In genomic region chr19:19320362-19321142, GRCh38 we compare ENCODE assay signal across 1 cellular context.
TF ChIP-seq lines count a peak whose summit lies in the region.

Gene MAU2 (plus strand): TSS chr19:19320829. CDS start chr19:19320860, 31 bp downstream.
Gene SUGP1 (minus strand): TSS chr19:19320509. CDS start chr19:19320496, 13 bp downstream.

TF ChIP-seq in H1, 55 proteins besides CTCF, POLR2A, EP300 and RAD21:
- TF ChIP-seq SP1 (IDR thresholded peaks at IDR 0.05; ENCODE audit: low read depth, low read length): peak; percentile 22; the same call in 1 of the 2 replicates
- no peak for TF ChIP-seq USF2 (IDR thresholded peaks at IDR 0.05; ENCODE audit: low read length)
- peak; percentile 89 for TF ChIP-seq POLR2AphosphoS5 (IDR thresholded peaks at IDR 0.05; ENCODE audit: low read depth, low read length)
- TF ChIP-seq TAF1 (IDR thresholded peaks at IDR 0.05; ENCODE audit: low read depth, low read length): peak; percentile 94
- no peak for TF ChIP-seq RNF2 (IDR thresholded peaks at IDR 0.05; ENCODE audit: borderline replicate concordance, low read depth, low read length, missing control alignments, poor library complexity, severe bottlenecking)
- TF ChIP-seq KDM4A (IDR thresholded peaks at IDR 0.05; ENCODE audit: low read depth, low read length, severe bottlenecking): peak; percentile 99
- peak; percentile 95 for TF ChIP-seq BRCA1 (IDR thresholded peaks at IDR 0.05; ENCODE audit: low read depth, low read length)
- TF ChIP-seq CBX8 (IDR thresholded peaks at IDR 0.05; ENCODE audit: borderline replicate concordance, low read depth, low read length): no peak
- no peak for TF ChIP-seq CEBPB (IDR thresholded peaks at IDR 0.05; ENCODE audit: low read depth, low read length)
- no peak for TF ChIP-seq GABPA (IDR thresholded peaks at IDR 0.05; ENCODE audit: borderline replicate concordance, insufficient read depth, low read length)
- TF ChIP-seq YY1 (IDR thresholded peaks at IDR 0.05; ENCODE audit: low read depth, low read length): peak; percentile 96
- no peak for TF ChIP-seq CHD1 (IDR thresholded peaks at IDR 0.05; ENCODE audit: low read depth, low read length)
- TF ChIP-seq NRF1 (IDR thresholded peaks at IDR 0.05; ENCODE audit: low read depth, low read length): no peak
- TF ChIP-seq MAX (IDR thresholded peaks at IDR 0.05): peak; percentile 64
- TF ChIP-seq FOSL1 (IDR thresholded peaks at IDR 0.05; ENCODE audit: insufficient read depth, low read depth, low read length): 0 out of 2 replicates have a peak, but pooled peaks have one; percentile 24
- TF ChIP-seq SP2 (IDR thresholded peaks at IDR 0.05; ENCODE audit: low read length): no peak
- peak; percentile 80 for TF ChIP-seq SIX5 (IDR thresholded peaks at IDR 0.05; ENCODE audit: low read depth, low read length)
- peak; percentile 81 for TF ChIP-seq TAF7 (optimal IDR thresholded peaks at IDR 0.05; ENCODE audit: borderline replicate concordance, low read depth, low read length)
- peak; percentile 94 for TF ChIP-seq PHF8 (conservative IDR thresholded peaks at IDR 0.05; ENCODE audit: low read depth, low read length)
- no peak for TF ChIP-seq RFX5 (IDR thresholded peaks at IDR 0.05; ENCODE audit: borderline replicate concordance, low read depth, low read length)
- TF ChIP-seq SIN3A (conservative IDR thresholded peaks at IDR 0.05 in 1 of 2, IDR thresholded peaks at IDR 0.05 in 1 of 2; ENCODE audit: low read depth in 1 of 2, low read length in 2 of 2): peak in 1 of 2 experiments; percentile 55; a peak in 1 of 4 replicates
- TF ChIP-seq SP4 (IDR thresholded peaks at IDR 0.05; ENCODE audit: low read length): peak; percentile 45; the same call in 1 of the 2 replicates
- peak; percentile 97 for TF ChIP-seq TBP (IDR thresholded peaks at IDR 0.05; ENCODE audit: low read depth, low read length)
- no peak for TF ChIP-seq POU5F1 (IDR thresholded peaks at IDR 0.05; ENCODE audit: low read depth, low read length)
- TF ChIP-seq RBBP5 (IDR thresholded peaks at IDR 0.05; ENCODE audit: borderline replicate concordance, low read depth, low read length): peak; percentile 34; the same call in 1 of the 2 replicates
- no peak for TF ChIP-seq ZNF274 (IDR thresholded peaks at IDR 0.05; ENCODE audit: borderline replicate concordance, extremely low read depth, low read length)
- no peak for TF ChIP-seq E2F6 (IDR thresholded peaks at IDR 0.05)
- TF ChIP-seq KDM5A (IDR thresholded peaks at IDR 0.05; ENCODE audit: low read length): peak; percentile 83
- no peak for TF ChIP-seq KDM1A (IDR thresholded peaks at IDR 0.05; ENCODE audit: borderline replicate concordance, low read length)
- TF ChIP-seq SAP30 (IDR thresholded peaks at IDR 0.05; ENCODE audit: insufficient read depth, insufficient replicate concordance, low read length): no peak
- no peak for TF ChIP-seq JUN (IDR thresholded peaks at IDR 0.05; ENCODE audit: low read depth, low read length)
- TF ChIP-seq HDAC2 (IDR thresholded peaks at IDR 0.05; ENCODE audit: borderline replicate concordance in 1 of 2, low read depth in 2 of 2, low read length in 2 of 2): no peak; a peak in 1 of 4 replicates
- TF ChIP-seq ATF2 (IDR thresholded peaks at IDR 0.05; ENCODE audit: low read length): peak; percentile 75
- no peak for TF ChIP-seq TCF12 (IDR thresholded peaks at IDR 0.05; ENCODE audit: low read depth, low read length)
- TF ChIP-seq CHD2 (IDR thresholded peaks at IDR 0.05; ENCODE audit: low read length): peak; percentile 99
- no peak for TF ChIP-seq GTF2F1 (IDR thresholded peaks at IDR 0.05; ENCODE audit: borderline replicate concordance, low read depth, low read length)
- TF ChIP-seq NANOG (IDR thresholded peaks at IDR 0.05; ENCODE audit: insufficient read depth, low read depth, low read length, poor library complexity, severe bottlenecking): no peak
